In genomic region chr7:157336383-157337315, GRCh38 we compare ENCODE assay signal across 8 cellular contexts. TPM values are rescaled to one million over a fixed set of nuclear protein-coding genes. Genes with fewer than 3 reads are reported as not detected.
DNase-seq lines count a peak whose midpoint lies in the region; ATAC-seq and FAIRE-seq lines count a peak whose summit lies in the region.

Gene DNAJB6, plus strand, starts transcription at chr7:157337004. Its CDS starts 21,569 bp downstream, at chr7:157358573.

- H3K4me3 Mint-ChIP-seq in activated CD8-positive, alpha-beta memory T cell treated with anti-CD3 and anti-CD28 coated beads, Interleukin-2, amount 10 ng/mL, durations not matched to agents 7 days and 5 days = peak within 1 kb of the TSS; percentile 86

- peak within 1 kb of the TSS; percentile 97 for H3K27ac Mint-ChIP-seq in activated CD8-positive, alpha-beta memory T cell treated with anti-CD3 and anti-CD28 coated beads, Interleukin-2, amount 10 ng/mL, durations not matched to agents 7 days and 5 days

- no peaks in the 10 kb centered on the region for H3K27me3 ChIP-seq in endocrine pancreas (ENCODE audit: control insufficient read depth, insufficient read depth, low read length)
- H3K27me3 ChIP-seq in mesenchymal stem cell (ENCODE audit: control insufficient read depth in 1 of 2, insufficient read depth in 1 of 2, low read length in 2 of 2) = no peaks in the 10 kb centered on the region

- peak within 1 kb of the TSS; percentile 95 for H3K4me2 ChIP-seq in mesenchymal stem cell (ENCODE audit: low read length, poor library complexity, severe bottlenecking)

- H3K4me1 Mint-ChIP-seq in activated CD8-positive, alpha-beta memory T cell treated with anti-CD3 and anti-CD28 coated beads, Interleukin-2, amount 10 ng/mL, durations not matched to agents 7 days and 5 days = peaks cover 38% of the 10 kb centered on the region

- peak within 1 kb of the TSS; percentile 91 to 95 for H3K18ac ChIP-seq in mesenchymal stem cell (ENCODE audit: low read depth in 1 of 2, low read length in 2 of 2)

- peak within 1 kb of the TSS; percentile 93 for H4K91ac ChIP-seq in mesenchymal stem cell (ENCODE audit: low read length)

- H2AK5ac ChIP-seq in mesenchymal stem cell (ENCODE audit: low read length, severe bottlenecking) = peak within 1 kb of the TSS; percentile 78

- peak within 1 kb of the TSS; percentile 92 for H3K27ac ChIP-seq in mesenchymal stem cell (ENCODE audit: low read length, poor library complexity, severe bottlenecking)

- peak within 1 kb of the TSS; percentile 83 for H2BK15ac ChIP-seq in mesenchymal stem cell (ENCODE audit: low read depth, poor library complexity, severe bottlenecking)

- H3K14ac ChIP-seq in mesenchymal stem cell (ENCODE audit: low read length in 2 of 2) = peak within 1 kb of the TSS; percentile 36 to 87

- DNase-seq in COR-L47 (lab: John Stamatoyannopoulos, UW) (peak; percentile 86), HTR-8/SVneo (ENCODE audit: insufficient read length, low spot score) (peak; percentile 81), NOMO-1 treated with DMSO at 0.1 percent for 48 hours (lab: John Stamatoyannopoulos, UW; ENCODE audit: unreplicated experiment) (peak; percentile 53), mesenchymal stem cell (peak; percentile 92)
- DNase-seq in activated CD8-positive, alpha-beta memory T cell treated with anti-CD3 and anti-CD28 coated beads, Interleukin-2, amount 10 ng/mL, durations not matched to agents 7 days and 5 days = peak; percentile 96
- peak; percentile 85 for DNase-seq in stimulated activated CD8-positive, alpha-beta memory T cell treated with anti-CD3 and anti-CD28 coated beads, Interleukin-12 subunit alpha, Interleukin-12 subunit beta, amount 100 ng/mL, for 24 hours (ENCODE audit: extremely low read depth)

- H2AFZ ChIP-seq in mesenchymal stem cell (ENCODE audit: low read depth, low read length) = peak within 1 kb of the TSS; percentile 93

- peak within 1 kb of the TSS; percentile 87 to 96 for H3K23ac ChIP-seq in mesenchymal stem cell (ENCODE audit: low read length in 2 of 2)

- no peaks in the 10 kb centered on the region for H3K9me3 Mint-ChIP-seq in activated CD8-positive, alpha-beta memory T cell treated with anti-CD3 and anti-CD28 coated beads, Interleukin-2, amount 10 ng/mL, durations not matched to agents 7 days and 5 days (ENCODE audit: low read depth)

- peak within 1 kb of the TSS; percentile 99 for H4K8ac ChIP-seq in mesenchymal stem cell (ENCODE audit: low read length)

- CTCF ChIA-PET in activated CD8-positive, alpha-beta memory T cell treated with anti-CD3 and anti-CD28 coated beads, Interleukin-2, amount 10 ng/mL, durations not matched to agents 7 days and 5 days (lab: Charles Lee) = interaction anchor here (0.6 to 2.0 kb wide), 2 partner anchors 13 to 14 kb away, joined by 3 to 4 read pairs; no protein-coding TSS in a partner anchor

- H3K4me3 ChIP-seq in endocrine pancreas (ENCODE audit: control insufficient read depth, insufficient read depth, low read length) (peak within 1 kb of the TSS; percentile 92), mesenchymal stem cell (ENCODE audit: insufficient read depth in 1 of 2, low read depth in 1 of 2, low read length in 2 of 2) (peak within 1 kb of the TSS; percentile 88 to 96)

- peak within 1 kb of the TSS; percentile 73 for H2BK120ac ChIP-seq in mesenchymal stem cell (ENCODE audit: low read depth, low read length)

- H3K79me1 ChIP-seq in mesenchymal stem cell (replicated peaks; ENCODE audit: low read length, poor library complexity, severe bottlenecking) = peaks cover 8% of the 10 kb centered on the region

- H3K4me1 ChIP-seq in endocrine pancreas (ENCODE audit: control insufficient read depth, insufficient read depth, low read length) (peaks cover 9% of the 10 kb centered on the region), mesenchymal stem cell (ENCODE audit: control insufficient read depth, insufficient read depth, low read depth, low read length) (peaks cover 20% of the 10 kb centered on the region)

- peak; percentile 69 for ATAC-seq in GM21367 (IDR thresholded peaks at IDR 0.05; ENCODE audit: unreplicated experiment)
- peak; percentile 78 for ATAC-seq in activated CD8-positive, alpha-beta memory T cell treated with anti-CD3 and anti-CD28 coated beads, Interleukin-2, amount 10 ng/mL, durations not matched to agents 7 days and 5 days

- WGBS in mesenchymal stem cell = 6% methylated on average over 70 of the region's 114 CpGs

- peak within 1 kb of the TSS in 1 of 2 experiments; percentile 29 for H2BK12ac ChIP-seq in mesenchymal stem cell (ENCODE audit: low read length in 2 of 2)

- H3K9ac ChIP-seq in endocrine pancreas (ENCODE audit: control insufficient read depth, insufficient read depth, low read length) = peak within 1 kb of the TSS; percentile 85
- H3K9ac ChIP-seq in mesenchymal stem cell (ENCODE audit: low read length) = peak within 1 kb of the TSS; percentile 97

- H3K4ac ChIP-seq in mesenchymal stem cell (ENCODE audit: low read depth in 1 of 2, low read length in 2 of 2) = peak within 1 kb of the TSS; percentile 94 to 97

- peak; percentile 89 for FAIRE-seq in HTR-8/SVneo (lab: Jason Lieb, UNC)

- peak within 1 kb of the TSS; percentile 57 for H2BK5ac ChIP-seq in mesenchymal stem cell (ENCODE audit: low read depth, low read length, poor library complexity, severe bottlenecking)

- H3K27me3 Mint-ChIP-seq in activated CD8-positive, alpha-beta memory T cell treated with anti-CD3 and anti-CD28 coated beads, Interleukin-2, amount 10 ng/mL, durations not matched to agents 7 days and 5 days = peaks cover 23% of the 10 kb centered on the region

- H3K36me3 Mint-ChIP-seq in activated CD8-positive, alpha-beta memory T cell treated with anti-CD3 and anti-CD28 coated beads, Interleukin-2, amount 10 ng/mL, durations not matched to agents 7 days and 5 days = peaks cover 20% of the 10 kb centered on the region

- H3K9me3 ChIP-seq in endocrine pancreas (ENCODE audit: control insufficient read depth, low read length) = no peaks in the 10 kb centered on the region
- no peaks in the 10 kb centered on the region for H3K9me3 ChIP-seq in mesenchymal stem cell (ENCODE audit: control insufficient read depth, low read length)

- H3K36me3 ChIP-seq in endocrine pancreas (ENCODE audit: control insufficient read depth, insufficient read depth, low read length) = no peaks in the 10 kb centered on the region
- peaks cover 0 to 4% of the 10 kb centered on the region in 2 experiments for H3K36me3 ChIP-seq in mesenchymal stem cell (ENCODE audit: control insufficient read depth in 1 of 2, insufficient read depth in 2 of 2, low read depth in 1 of 2, low read length in 2 of 2)

RNA-seq across cellular contexts. Expression of gene DNAJB6, which starts in this region (rescaled TPM):
- total RNA-seq in activated CD8-positive, alpha-beta memory T cell treated with anti-CD3 and anti-CD28 coated beads, Interleukin-2, amount 10 ng/mL, durations not matched to agents 7 days and 5 days = 10 to 100 TPM; 82.0 to 85.6 TPM
- 177 TPM for polyA plus RNA-seq in mesenchymal stem cell (2013, experiment 1 of 2)
- 148 TPM for polyA plus RNA-seq in mesenchymal stem cell (2013, experiment 2 of 2)

Comparison
In these comparisons a context has a peak if more than half of its experiments do, and no peak if none do; other contexts are left out.
1. Peak in every context shown above with its lines: DNase-seq, ATAC-seq, H3K4me3 ChIP-seq and H3K27ac ChIP-seq.